8 cellular contexts compared by ENCODE assay signal in genomic region chr9:129176786-129177442, GRCh38. TPM values are rescaled to one million over a fixed set of nuclear protein-coding genes. Genes with fewer than 3 reads are reported as not detected.
DNase-seq lines count a peak whose midpoint lies in the region; ATAC-seq, FAIRE-seq and TF ChIP-seq lines count a peak whose summit lies in the region.

No MANE protein-coding gene starts in this region.

- TF ChIP-seq CTCF in K562 (IDR thresholded peaks at IDR 0.05 in 2 of 3, conservative IDR thresholded peaks at IDR 0.05 in 1 of 3; ENCODE audit: insufficient read depth in 2 of 3, low read depth in 1 of 3, low read length in 3 of 3) (no peak), kidney epithelial cell (IDR thresholded peaks at IDR 0.05; ENCODE audit: insufficient read depth, low read length, poor library complexity, severe bottlenecking) (no peak)

- H3K4me2 ChIP-seq in K562 (ENCODE audit: insufficient read depth, low read length), result peak overlapping the region; percentile 81

- no peak for TF ChIP-seq POLR2A in K562 (conservative IDR thresholded peaks at IDR 0.05)

- H3K4me3 ChIP-seq in K562 (peak overlapping the region; percentile 49), kidney epithelial cell (ENCODE audit: low read depth, low read length) (peak overlapping the region; percentile 95)

- in situ Hi-C loops in K562 (cut with MboI), result loop anchor here (10.0 kb wide), 2 partner anchors 238 to 308 kb away; no protein-coding TSS in a partner anchor

- no peak for FAIRE-seq in K562 (lab: Jason Lieb, UNC)

- peak overlapping the region; percentile 86 to 93 for H3K4me3 Mint-ChIP-seq in stimulated activated naive B cell treated with anti-CD40 and anti-IgM and Interleukin-4, amounts not matched to agents 10 μg/mL and 1 μg/mL and 100 μg/mL, for 72 hours

- ATAC-seq in K562 (no peak), HG02885 (IDR thresholded peaks at IDR 0.05; ENCODE audit: poor library complexity, unreplicated experiment) (no peak), HG03045 (IDR thresholded peaks at IDR 0.05; ENCODE audit: unreplicated experiment) (no peak)
- ATAC-seq in stimulated activated naive B cell treated with anti-CD40 and anti-IgM and Interleukin-4, amounts not matched to agents 10 μg/mL and 1 μg/mL and 100 μg/mL, for 72 hours (replicated peaks), result no peak

- H3K36me3 ChIP-seq in K562 (ENCODE audit: control insufficient read depth, insufficient read depth, low read length) (no peaks in the 10 kb centered on the region), kidney epithelial cell (ENCODE audit: control insufficient read depth, insufficient read depth, low read length) (no peaks in the 10 kb centered on the region)

- BruUV-seq in K562 (replicated peaks; lab: Mats Ljungman, UMichigan), result TSS peak; percentile 87

- H3K27me3 Mint-ChIP-seq in stimulated activated naive B cell treated with anti-CD40 and anti-IgM and Interleukin-4, amounts not matched to agents 10 μg/mL and 1 μg/mL and 100 μg/mL, for 72 hours, result peaks cover 26 to 38% of the 10 kb centered on the region in 2 donors

- H3K27me3 ChIP-seq in K562 (ENCODE audit: control insufficient read depth in 2 of 2, insufficient read depth in 2 of 2, low read length in 2 of 2) (peaks cover 8 to 18% of the 10 kb centered on the region in 2 experiments; a peak in 4 of 5 replicates), kidney epithelial cell (ENCODE audit: control insufficient read depth, insufficient read depth, low read length) (no peaks in the 10 kb centered on the region)

- H2AFZ ChIP-seq in K562 (ENCODE audit: low read depth, low read length), result peak overlapping the region; percentile 56

- DNase-seq in NCI-H2227 (lab: John Stamatoyannopoulos, UW; ENCODE audit: unreplicated experiment) (peak; percentile 21), NCI-H2227 treated with DMSO at 0.1 percent for 48 hours (lab: John Stamatoyannopoulos, UW) (no peak), NCI-H2171 (lab: John Stamatoyannopoulos, UW) (peak; percentile 28), K562 (ENCODE audit: extremely low read depth in 1 of 4, low spot score in 3 of 4) (peak in 1 of 4 experiments; percentile 51), kidney epithelial cell (ENCODE audit: low read depth) (no peak)
- no peak for DNase-seq in stimulated activated naive B cell treated with anti-CD40 and anti-IgM and Interleukin-4, amounts not matched to agents 10 μg/mL and 1 μg/mL and 100 μg/mL, for 72 hours

- TF ChIP-seq EP300 in K562 (IDR thresholded peaks at IDR 0.05; ENCODE audit: low read length), result no peak

- H3K4me1 Mint-ChIP-seq in stimulated activated naive B cell treated with anti-CD40 and anti-IgM and Interleukin-4, amounts not matched to agents 10 μg/mL and 1 μg/mL and 100 μg/mL, for 72 hours, result peaks cover 7 to 38% of the 10 kb centered on the region in 2 donors

- intact Hi-C loops in K562 (cut with micrococcal nuclease), result loop anchor here (5.0 to 10.0 kb wide), 3 partner anchors 80 to 228 kb away; no protein-coding TSS in a partner anchor

- H4K20me1 ChIP-seq in K562 (replicated peaks; ENCODE audit: control insufficient read depth, insufficient read depth, low read length), result no peaks in the 10 kb centered on the region

- POLR2A ChIA-PET in K562 (lab: Yijun Ruan, JAX), result interaction anchor here (0.6 to 2.2 kb wide), 7 partner anchors 8 to 419 kb away, joined by 3 to 14 read pairs (median 8); no protein-coding TSS in a partner anchor

- no peaks in the 10 kb centered on the region for H3K9me3 ChIP-seq in K562 (replicated peaks; ENCODE audit: control insufficient read depth, insufficient read depth, low read depth, low read length)

- peaks cover 16 to 60% of the 10 kb centered on the region in 2 experiments; a peak in 4 of 5 replicates for H3K4me1 ChIP-seq in K562 (replicated peaks in 1 of 2; ENCODE audit: control insufficient read depth in 2 of 2, insufficient read depth in 2 of 2, low read length in 2 of 2)

- no peak for TF ChIP-seq RAD21 in K562 (CRISPR knock-in tag; conservative IDR thresholded peaks at IDR 0.05 in 1 of 2, IDR thresholded peaks at IDR 0.05 in 1 of 2)

- H3K9me1 ChIP-seq in K562 (ENCODE audit: control insufficient read depth, insufficient read depth, low read length), result no peaks in the 10 kb centered on the region

- CTCF ChIA-PET in K562 (lab: Yijun Ruan, JAX; ENCODE audit: low intra/inter-chr PET ratio), result interaction anchor here (1.1 kb wide), 1 partner anchor 465 kb away, joined by 3 read pairs; the partner anchor contains the start of gene ASB6

- H3K9me3 Mint-ChIP-seq in stimulated activated naive B cell treated with anti-CD40 and anti-IgM and Interleukin-4, amounts not matched to agents 10 μg/mL and 1 μg/mL and 100 μg/mL, for 72 hours, result no peaks in the 10 kb centered on the region

- peaks cover 6% of the 10 kb centered on the region; the same call in 2 of the 3 replicates for H3K79me2 ChIP-seq in K562 (ENCODE audit: control insufficient read depth, insufficient read depth, low read length)

- H3K27ac ChIP-seq in K562 (ENCODE audit: extremely low read depth, low read depth, low read length), result peak overlapping the region; percentile 49; the same call in 1 of the 3 replicates

- no peak overlapping the region for H3K27ac Mint-ChIP-seq in stimulated activated naive B cell treated with anti-CD40 and anti-IgM and Interleukin-4, amounts not matched to agents 10 μg/mL and 1 μg/mL and 100 μg/mL, for 72 hours

- H3K9ac ChIP-seq in K562 (ENCODE audit: insufficient read depth in 1 of 2, low read depth in 2 of 2, low read length in 2 of 2), result peak overlapping the region in 1 of 2 experiments; percentile 88; a peak in 2 of 4 replicates

- no peaks in the 10 kb centered on the region for H3K36me3 Mint-ChIP-seq in stimulated activated naive B cell treated with anti-CD40 and anti-IgM and Interleukin-4, amounts not matched to agents 10 μg/mL and 1 μg/mL and 100 μg/mL, for 72 hours

- WGBS in K562 (ENCODE audit: insufficient coverage, low coverage, missing lambda C conversion rate), result 1% methylated on average over 33 of the region's 70 CpGs

TF ChIP-seq in K562, 482 proteins besides CTCF, POLR2A, EP300 and RAD21 (continues in another document):
- TF ChIP-seq TCF7L2 (IDR thresholded peaks at IDR 0.05; ENCODE audit: low read depth, low read length) (no peak), SMARCA5 (IDR thresholded peaks at IDR 0.05) (no peak), GATA2 (CRISPR knock-in tag; IDR thresholded peaks at IDR 0.05) (0 out of 2 replicates have a peak, but pooled peaks have one; percentile 8), MAZ (CRISPR knock-in tag; conservative IDR thresholded peaks at IDR 0.05 in 1 of 2, IDR thresholded peaks at IDR 0.05 in 1 of 2) (0 out of 4 replicates have a peak, but pooled peaks of 1 of the 2 experiments have one; percentile 22), FOXJ3 (CRISPR knock-in tag; IDR thresholded peaks at IDR 0.05) (no peak), ZNF518B (CRISPR knock-in tag; IDR thresholded peaks at IDR 0.05) (no peak), ZNF644 (tag; IDR thresholded peaks at IDR 0.05; ENCODE audit: low read depth) (no peak), TCFL5 (CRISPR knock-in tag; conservative IDR thresholded peaks at IDR 0.05) (no peak), POLR2G (IDR thresholded peaks at IDR 0.05; ENCODE audit: low read depth, low read length) (peak; percentile 59; the same call in 1 of the 2 replicates)

RNA-seq across cellular contexts. Expression of gene IER5L, which starts 1.1 kb away (rescaled TPM):
- 0.25 and 1.5 TPM in 2 replicates for total RNA-seq in K562 (2011; cell fraction: chromatin; rRNA removed; ENCODE audit: low replicate concordance)
- 2.9 and 4.7 TPM in 2 replicates for total RNA-seq in K562 (2011; cell fraction: nucleolus; rRNA removed)
- total RNA-seq in K562 (2011; cell fraction: nucleoplasm; rRNA removed), result 1.9 and 2.3 TPM in 2 replicates
- 11.9 and 13.6 TPM in 2 replicates for total RNA-seq in K562 (2014; rRNA removed)
- total RNA-seq in K562 (2014; rRNA removed; fragmentation: Illumina TruSeq; extraction: Trizol), result 0.19 and 0.22 TPM in 2 replicates
- total RNA-seq in K562 (2015; rRNA removed; fragmentation: Illumina TruSeq; extraction: Trizol), result 0.76 and 1.3 TPM in 2 replicates
- total RNA-seq in K562 (2021), result 4.9 and 5.7 TPM in 2 replicates
- 0.52 and 1.6 TPM in 2 replicates for polyA plus RNA-seq in K562 (2011; rRNA removed)
- 2.4 and 5.6 TPM in 2 replicates for polyA plus RNA-seq in K562 (2011; cell fraction: cytosol; rRNA removed)
- polyA plus RNA-seq in K562 (2011; cell fraction: nucleus; rRNA removed), result 4.3 and 4.5 TPM in 2 replicates
- 1.6 and 2.5 TPM in 2 replicates for polyA plus RNA-seq in K562 (2012)
- 0.25 and 0.29 TPM in 2 replicates for polyA plus RNA-seq in K562 (2014; fragmentation: Illumina TruSeq; extraction: Trizol)
- under 1 TPM; 0.14 to 0.18 TPM for polyA plus RNA-seq in K562 (2014; fragmentation: Nextera tagmentation; extraction: Ambion mirVana)
- 4.0 and 4.7 TPM in 2 replicates for polyA plus RNA-seq in K562 (2014; rRNA removed)
- polyA minus RNA-seq in K562 (2011; rRNA and poly(A)+ RNA removed), result 0.32 and 0.48 TPM in 2 replicates
- polyA minus RNA-seq in K562 (2011; cell fraction: cytosol; rRNA and poly(A)+ RNA removed), result 1.7 and 3.7 TPM in 2 replicates
- 3.2 and 4.7 TPM in 2 replicates for polyA minus RNA-seq in K562 (2011; cell fraction: nucleus; rRNA and poly(A)+ RNA removed)
- total RNA-seq in kidney epithelial cell, result 51.8 and 60.4 TPM in 2 replicates

Comparison
In these comparisons a context has a peak if more than half of its experiments do, and no peak if none do; other contexts are left out.
1. DNase-seq: peak in NCI-H2227 (single experiment) and NCI-H2171 (single experiment); none in NCI-H2227 treated with DMSO at 0.1 percent for 48 hours (single experiment), kidney epithelial cell (single experiment) and stimulated activated naive B cell treated with anti-CD40 and anti-IgM and Interleukin-4, amounts not matched to agents 10 μg/mL and 1 μg/mL and 100 μg/mL, for 72 hours (single experiment).